Comparison of ENCODE assay signal across 11 cellular contexts in genomic region chr7:96285579-96285978, GRCh38. TPM values are rescaled to one million over a fixed set of nuclear protein-coding genes. Genes with fewer than 3 reads are reported as not detected.
DNase-seq lines count a peak whose midpoint lies in the region; ATAC-seq, FAIRE-seq and TF ChIP-seq lines count a peak whose summit lies in the region.
"Had no signal": no experiment of that assay in that cellular context is flagged by ENCODE, and none has a peak within 500 bp of the region (broad histone marks: within the 10 kb centered on the region; RNA-seq: fewer than 3 reads in every experiment).

No MANE protein-coding gene starts in this region.

- H3K27me3 Mint-ChIP-seq in activated naive CD8-positive, alpha-beta T cell = no peaks in the 10 kb centered on the region

- H3K27ac ChIP-seq in right lobe of liver = no peak overlapping the region
- H3K27ac ChIP-seq: uterus had no signal

- H3K9me3 Mint-ChIP-seq in activated naive CD8-positive, alpha-beta T cell (ENCODE audit: low read depth) = peaks cover 3% of the 10 kb centered on the region

- H3K4me3 ChIP-seq in GM06990 (replicated peaks; ENCODE audit: low read depth, low read length) = no peak overlapping the region
- no peak overlapping the region for H3K4me3 ChIP-seq in right lobe of liver
- H3K4me3 ChIP-seq: heart left ventricle, uterus had no signal

- TF ChIP-seq POLR2A in right lobe of liver (IDR thresholded peaks at IDR 0.05) = no peak

- H3K36me3 ChIP-seq in GM06990 (ENCODE audit: control insufficient read depth, insufficient read depth, low read length) (no peaks in the 10 kb centered on the region; the same call in 1 of the 2 replicates), right lobe of liver (no peaks in the 10 kb centered on the region)
- H3K36me3 ChIP-seq: heart left ventricle, uterus had no signal

- 41% methylated on average over 3 of the region's 3 CpGs for WGBS in right lobe of liver (ENCODE audit: insufficient coverage, low coverage, low lambda C conversion rate, missing lambda C conversion rate)

- ATAC-seq in GM19397 (IDR thresholded peaks at IDR 0.05; ENCODE audit: unreplicated experiment) (peak; percentile 79), HG03108 (IDR thresholded peaks at IDR 0.05; ENCODE audit: unreplicated experiment) (peak; percentile 81), right lobe of liver (no peak)

- intact Hi-C loops in right lobe of liver (cut with DNase I) = no loop called here

- H3K4me1 ChIP-seq in right lobe of liver = peaks cover 0 to 12% (median 5%) of the 10 kb centered on the region in 4 donors
- H3K4me1 ChIP-seq: uterus had no signal

- peak; percentile 37 for DNase-seq in GM06990 (ENCODE audit: extremely low read depth, insufficient read length)
- DNase-seq in ecto neural progenitor cell (ENCODE audit: low spot score) = no peak
- no peak for DNase-seq in right lobe of liver
- no peak for DNase-seq in urothelium cell line (ENCODE audit: low spot score)
- no peak for DNase-seq in GDM1 (lab: John Stamatoyannopoulos, UW)
- DNase-seq: heart left ventricle, NCI-H2227 treated with DMSO at 0.1 percent for 48 hours, uterus had no signal

- H3K9me3 ChIP-seq in right lobe of liver = no peaks in the 10 kb centered on the region
- H3K9me3 ChIP-seq: heart left ventricle, uterus had no signal

- peak overlapping the region; percentile 89 for H3K27ac Mint-ChIP-seq in activated naive CD8-positive, alpha-beta T cell

- peaks cover 42% of the 10 kb centered on the region for H3K4me1 Mint-ChIP-seq in activated naive CD8-positive, alpha-beta T cell (ENCODE audit: low read depth)

- peak overlapping the region; percentile 51 for H3K4me3 Mint-ChIP-seq in activated naive CD8-positive, alpha-beta T cell

- H3K36me3 Mint-ChIP-seq in activated naive CD8-positive, alpha-beta T cell = peaks cover 16% of the 10 kb centered on the region

- TF ChIP-seq CTCF in GM06990 (IDR thresholded peaks at IDR 0.05; ENCODE audit: insufficient read depth, low read length, poor library complexity, severe bottlenecking) = no peak
- TF ChIP-seq CTCF in right lobe of liver (IDR thresholded peaks at IDR 0.05) = no peak

- no peaks in the 10 kb centered on the region for H3K27me3 ChIP-seq in GM06990 (replicated peaks; ENCODE audit: control insufficient read depth, insufficient read depth, low read length)
- no peaks in the 10 kb centered on the region for H3K27me3 ChIP-seq in right lobe of liver
- H3K27me3 ChIP-seq: heart left ventricle, uterus had no signal

- no peak for FAIRE-seq in urothelium cell line (lab: Jason Lieb, UNC)

RNA-seq across cellular contexts. Expression of gene SLC25A13, which starts 36.3 kb away (rescaled TPM):
- 100 to 1,000 TPM in 2 of 6 experiments, 10 to 100 TPM in 4; 54.5 to 110 (median 83.0) TPM for total RNA-seq in right lobe of liver

Comparison
In these comparisons a context has a peak if more than half of its experiments do, and no peak if none do; other contexts are left out.
1. ATAC-seq: peak in GM19397 (single experiment) and HG03108 (single experiment); none in right lobe of liver (0 of 4).